ENCODE assay signal across 12 cellular contexts in genomic region chr7:35254496-35255416, GRCh38. TPM values are rescaled to one million over a fixed set of nuclear protein-coding genes. Genes with fewer than 3 reads are reported as not detected.
A peak's percentile ranks its signal among the peaks of the same experiment; 100 is the strongest.
DNase-seq lines count a peak whose midpoint lies in the region; ATAC-seq, FAIRE-seq and TF ChIP-seq lines count a peak whose summit lies in the region.
"Had no signal": no experiment of that assay in that cellular context is flagged by ENCODE, and none has a peak within 500 bp of the region (broad histone marks: within the 10 kb centered on the region; RNA-seq: fewer than 3 reads in every experiment).

No MANE protein-coding gene starts in this region.

- no peak for FAIRE-seq in astrocyte (lab: Jason Lieb, UNC)
- no peak for FAIRE-seq in H54 (lab: Jason Lieb, UNC)
- FAIRE-seq: A204.1, GM18507 had no signal

- no peaks in the 10 kb centered on the region for H3K4me1 Mint-ChIP-seq in astrocyte (ENCODE audit: low read depth, unreplicated experiment)
- peaks cover 28% of the 10 kb centered on the region for H3K4me1 Mint-ChIP-seq in stimulated activated naive CD8-positive, alpha-beta T cell treated with anti-CD3 and anti-CD28 coated beads, Interleukin-15, amount 100 ng/mL, for 72 hours

- H3K9ac ChIP-seq in SK-N-SH (peak overlapping the region; percentile 31; the same call in 1 of the 2 replicates), astrocyte (ENCODE audit: low read length) (no peak overlapping the region)

- CTCF ChIA-PET in SK-N-SH (lab: Yijun Ruan, JAX): interaction anchor here (0.9 to 1.8 kb wide), 6 partner anchors 9 to 211 kb away, joined by 3 to 6 read pairs (median 4); no protein-coding TSS in a partner anchor

- ATAC-seq in SK-N-SH treated with all-trans-retinoic acid at 6 μM for 48 hours (no peak), GM18505 (IDR thresholded peaks at IDR 0.05; ENCODE audit: unreplicated experiment) (no peak)
- peak; percentile 6 for ATAC-seq in stimulated activated naive CD8-positive, alpha-beta T cell treated with anti-CD3 and anti-CD28 coated beads, Interleukin-15, amount 100 ng/mL, for 72 hours

- H2AFZ ChIP-seq in SK-N-SH (ENCODE audit: low read depth): peak overlapping the region; percentile 97
- H2AFZ ChIP-seq in astrocyte (ENCODE audit: low read depth, low read length): peak overlapping the region; percentile 88

- no peaks in the 10 kb centered on the region for H3K36me3 Mint-ChIP-seq in astrocyte (ENCODE audit: low read depth, unreplicated experiment)

- peaks cover 86% of the 10 kb centered on the region for H3K27me3 Mint-ChIP-seq in astrocyte (ENCODE audit: low read depth, unreplicated experiment)
- peaks cover 100% of the 10 kb centered on the region for H3K27me3 Mint-ChIP-seq in stimulated activated naive CD8-positive, alpha-beta T cell treated with anti-CD3 and anti-CD28 coated beads, Interleukin-15, amount 100 ng/mL, for 72 hours

- peaks cover 32% of the 10 kb centered on the region for H3K79me2 ChIP-seq in SK-N-SH (ENCODE audit: insufficient read depth)
- no peaks in the 10 kb centered on the region for H3K79me2 ChIP-seq in astrocyte (ENCODE audit: insufficient read depth, low read length)

- POLR2A ChIA-PET in SK-N-SH (lab: Yijun Ruan, JAX): interaction anchor here (1.2 kb wide), 1 partner anchor 9 kb away, joined by 5 read pairs; no protein-coding TSS in a partner anchor

- H3K27ac ChIP-seq in SK-N-SH (ENCODE audit: low read depth in 2 of 2, low read length in 1 of 2): no peak overlapping the region; a peak in 1 of 4 replicates
- no peak overlapping the region for H3K27ac ChIP-seq in astrocyte (ENCODE audit: low read depth, low read length)

- H3K27me3 ChIP-seq in SK-N-SH (ENCODE audit: insufficient read depth) (no peaks in the 10 kb centered on the region), astrocyte (ENCODE audit: insufficient read depth, low read length) (peaks cover 98% of the 10 kb centered on the region)

- H3K9me3 ChIP-seq in SK-N-SH (no peaks in the 10 kb centered on the region), astrocyte (ENCODE audit: insufficient read depth, low read depth, low read length) (peaks cover 9% of the 10 kb centered on the region), iPS-18c (ENCODE audit: control insufficient read depth, insufficient read depth, low read length) (no peaks in the 10 kb centered on the region)

- no peaks in the 10 kb centered on the region for H3K36me3 ChIP-seq in SK-N-SH (replicated peaks in 1 of 2; ENCODE audit: control insufficient read depth in 1 of 2, insufficient read depth in 2 of 2, low read length in 1 of 2)
- H3K36me3 ChIP-seq in astrocyte (ENCODE audit: insufficient read depth, low read length): no peaks in the 10 kb centered on the region

- DNase-seq in SK-N-SH: no peak
- no peak for DNase-seq in astrocyte (ENCODE audit: low read depth)
- DNase-seq in stimulated activated naive CD8-positive, alpha-beta T cell treated with anti-CD3 and anti-CD28 coated beads, Interleukin-15, amount 100 ng/mL, for 72 hours: no peak
- DNase-seq in SHP77 (lab: John Stamatoyannopoulos, UW): no peak
- no peak for DNase-seq in H54 (ENCODE audit: insufficient read length, low spot score)
- DNase-seq: activated gamma-delta T cell treated with Interleukin-2 at 50 U/mL for 16 hours, SHP77 treated with DMSO at 0.1 percent for 48 hours had no signal

- no peaks in the 10 kb centered on the region for H3K9me2 ChIP-seq in SK-N-SH

- no peaks in the 10 kb centered on the region; the same call in 1 of the 2 replicates for H4K20me1 ChIP-seq in SK-N-SH (ENCODE audit: insufficient read depth)
- H4K20me1 ChIP-seq in astrocyte (ENCODE audit: insufficient read depth, low read length): no peaks in the 10 kb centered on the region

- H3F3A ChIP-seq in SK-N-SH (replicated peaks; ENCODE audit: insufficient read depth): no peaks in the 10 kb centered on the region

- TF ChIP-seq POLR2A in GM18505 (IDR thresholded peaks at IDR 0.05; ENCODE audit: borderline replicate concordance, extremely low read depth, insufficient read depth, insufficient read length) (no peak), H54 (IDR thresholded peaks at IDR 0.05; ENCODE audit: low read depth, low read length) (no peak)

- H3K4me2 ChIP-seq in SK-N-SH (peak overlapping the region; percentile 98; the same call in 1 of the 2 replicates), astrocyte (ENCODE audit: low read length) (peak overlapping the region; percentile 83)

- H3K4me1 ChIP-seq in SK-N-SH (ENCODE audit: control insufficient read depth in 1 of 2, insufficient read depth in 2 of 2, low read depth in 1 of 2, low read length in 1 of 2): peaks cover 14 to 35% of the 10 kb centered on the region in 2 experiments
- H3K4me1 ChIP-seq in astrocyte (ENCODE audit: insufficient read depth, low read length): peaks cover 8% of the 10 kb centered on the region

- peak overlapping the region; percentile 76 to 93; a peak in 3 of 4 replicates for H3K4me3 ChIP-seq in SK-N-SH (ENCODE audit: low read depth in 2 of 2, low read length in 1 of 2)
- H3K4me3 ChIP-seq in astrocyte (ENCODE audit: insufficient read depth, low read depth, low read length): peak overlapping the region; percentile 53
- H3K4me3 ChIP-seq in iPS-18c (ENCODE audit: insufficient read depth, low read depth, low read length): peak overlapping the region; percentile 45

- 97% methylated on average over 44 of the region's 44 CpGs for WGBS in SK-N-SH (ENCODE audit: low lambda C conversion rate)

- no peak for TF ChIP-seq RAD21 in SK-N-SH (IDR thresholded peaks at IDR 0.05; ENCODE audit: low read length)

- no peak for TF ChIP-seq EP300 in SK-N-SH (IDR thresholded peaks at IDR 0.05; ENCODE audit: borderline replicate concordance in 1 of 2, low read depth in 1 of 2, low read length in 1 of 2)

- peaks cover 29% of the 10 kb centered on the region for H3K9me3 Mint-ChIP-seq in astrocyte (ENCODE audit: unreplicated experiment)
- no peaks in the 10 kb centered on the region for H3K9me3 Mint-ChIP-seq in stimulated activated naive CD8-positive, alpha-beta T cell treated with anti-CD3 and anti-CD28 coated beads, Interleukin-15, amount 100 ng/mL, for 72 hours

- peak overlapping the region; percentile 76 for H3K4me3 Mint-ChIP-seq in astrocyte (ENCODE audit: unreplicated experiment)
- peak overlapping the region; percentile 19 to 59 for H3K4me3 Mint-ChIP-seq in stimulated activated naive CD8-positive, alpha-beta T cell treated with anti-CD3 and anti-CD28 coated beads, Interleukin-15, amount 100 ng/mL, for 72 hours

- TF ChIP-seq CTCF in SK-N-SH (IDR thresholded peaks at IDR 0.05): no peak
- TF ChIP-seq CTCF in astrocyte (IDR thresholded peaks at IDR 0.05; ENCODE audit: insufficient read depth, low read depth, low read length): no peak

- peak overlapping the region; percentile 26 for H3K27ac Mint-ChIP-seq in astrocyte (ENCODE audit: unreplicated experiment)
- no peak overlapping the region for H3K27ac Mint-ChIP-seq in stimulated activated naive CD8-positive, alpha-beta T cell treated with anti-CD3 and anti-CD28 coated beads, Interleukin-15, amount 100 ng/mL, for 72 hours

TF ChIP-seq in SK-N-SH, 30 proteins besides CTCF, POLR2A, EP300 and RAD21 (continues in another document):
- no peak for TF ChIP-seq GABPA (IDR thresholded peaks at IDR 0.05; ENCODE audit: low read depth)
- no peak for TF ChIP-seq MAX (IDR thresholded peaks at IDR 0.05; ENCODE audit: low read depth)
- TF ChIP-seq ELF1 (IDR thresholded peaks at IDR 0.05): no peak
- TF ChIP-seq JUND (IDR thresholded peaks at IDR 0.05): no peak
- no peak for TF ChIP-seq TAF1 (IDR thresholded peaks at IDR 0.05; ENCODE audit: borderline replicate concordance, low read depth, low read length)
- TF ChIP-seq PBX3 (IDR thresholded peaks at IDR 0.05): no peak
- no peak for TF ChIP-seq EZH2phosphoT487 (IDR thresholded peaks at IDR 0.05; ENCODE audit: borderline replicate concordance, low read depth)

TF ChIP-seq in SK-N-SH treated with all-trans-retinoic acid at 6 μM for 48 hours, 23 proteins besides CTCF, POLR2A, EP300 and RAD21:
- TF ChIP-seq ISL1 (CRISPR knock-in tag; IDR thresholded peaks at IDR 0.05) (no peak), ZNF8 (CRISPR knock-in tag; IDR thresholded peaks at IDR 0.05) (no peak), GLIS3 (CRISPR knock-in tag; IDR thresholded peaks at IDR 0.05) (no peak), ZFP3 (CRISPR knock-in tag; IDR thresholded peaks at IDR 0.05) (no peak), CSDC2 (CRISPR knock-in tag; IDR thresholded peaks at IDR 0.05) (no peak), SNAI2 (CRISPR knock-in tag; IDR thresholded peaks at IDR 0.05) (no peak), ZFP30 (CRISPR knock-in tag; IDR thresholded peaks at IDR 0.05) (no peak), ZNF565 (CRISPR knock-in tag; conservative IDR thresholded peaks at IDR 0.05; ENCODE audit: low read depth) (no peak), CSRNP3 (CRISPR knock-in tag; IDR thresholded peaks at IDR 0.05) (no peak)

RNA-seq across cellular contexts. Expression of gene TBX20, which starts 0.9 kb away (rescaled TPM):
- polyA plus RNA-seq in SK-N-SH (2012; rRNA removed): 1.0 and 1.5 TPM in 2 replicates
- 0.62 and 0.80 TPM in 2 replicates for polyA plus RNA-seq in SK-N-SH (2012; cell fraction: cytosol; rRNA removed)
- 1.0 and 1.1 TPM in 2 replicates for polyA plus RNA-seq in SK-N-SH (2012; cell fraction: nucleus; rRNA removed)
- 1.1 and 1.3 TPM in 2 replicates for total RNA-seq in astrocyte
